8 cellular contexts compared by ENCODE assay signal in genomic region chr16:23952128-23953041, GRCh38.
A peak's percentile ranks its signal among the peaks of the same experiment; 100 is the strongest.
DNase-seq lines count a peak whose midpoint lies in the region; ATAC-seq lines count a peak whose summit lies in the region.

No MANE protein-coding gene starts in this region.

- ATAC-seq in T-cell (replicated peaks in 1 of 4) (peak in 3 of 4 experiments; percentile 17 to 50 (median 17)), GM18861 (IDR thresholded peaks at IDR 0.05; ENCODE audit: unreplicated experiment) (no peak), GM19395 (IDR thresholded peaks at IDR 0.05; ENCODE audit: unreplicated experiment) (no peak)

- peak overlapping the region; percentile 35 to 68 (median 39) for H3K4me3 Mint-ChIP-seq in T-cell

- peak; percentile 70 for DNase-seq in HT1080 (ENCODE audit: low read depth)
- peak in 6 of 34 experiments; percentile 5 to 46 (median 28) for DNase-seq in T-cell
- peak in 8 of 10 donors; percentile 30 to 93 (median 50) for DNase-seq in posterior cingulate gyrus
- DNase-seq in NCI-H2196 treated with DMSO at 0.1 percent for 48 hours (lab: John Stamatoyannopoulos, UW; ENCODE audit: unreplicated experiment) = no peak
- no peak for DNase-seq in central memory CD4-positive, alpha-beta T cell

- WGBS in ectodermal cell, 2 experiments = 27 to 29% methylated on average over 13 of the region's 13 CpGs

- POLR2A ChIA-PET in T-cell (lab: Charles Lee) = interaction anchor here (0.5 to 1.1 kb wide), 2 partner anchors 8 to 122 kb away, joined by 3 read pairs; no protein-coding TSS in a partner anchor

- H3K9me3 ChIP-seq in ectodermal cell (ENCODE audit: control insufficient read depth, low read length) = no peaks in the 10 kb centered on the region

- intact Hi-C loops in posterior cingulate gyrus (cut with DNase I) = no loop called here

- H3K4me1 ChIP-seq in ectodermal cell (ENCODE audit: control insufficient read depth, insufficient read depth, low read length) = peaks cover 20% of the 10 kb centered on the region

- H3K36me3 Mint-ChIP-seq in T-cell = no peaks in the 10 kb centered on the region

- H3K27ac ChIP-seq in ectodermal cell (ENCODE audit: insufficient read depth, low read depth, low read length, poor library complexity, severe bottlenecking) = peak overlapping the region; percentile 53

- no peak overlapping the region for H3K4me3 ChIP-seq in ectodermal cell (ENCODE audit: insufficient read depth, low read depth, low read length)

- CTCF ChIA-PET in T-cell (lab: Charles Lee) = interaction anchor here (1.3 to 1.9 kb wide), 2 partner anchors 26 to 58 kb away, joined by 5 read pairs; no protein-coding TSS in a partner anchor

- no peaks in the 10 kb centered on the region for H3K9me3 Mint-ChIP-seq in T-cell

- H3K27me3 Mint-ChIP-seq in T-cell = no peaks in the 10 kb centered on the region

- H3K27me3 ChIP-seq in ectodermal cell (ENCODE audit: control insufficient read depth, insufficient read depth, low read length, poor library complexity, severe bottlenecking) = no peaks in the 10 kb centered on the region

- H3K36me3 ChIP-seq in ectodermal cell (ENCODE audit: control insufficient read depth, insufficient read depth, low read length) = no peaks in the 10 kb centered on the region

- peak overlapping the region; percentile 93 to 94 for H3K27ac Mint-ChIP-seq in T-cell

- H3K4me1 Mint-ChIP-seq in T-cell = peaks cover 89 to 90% (median 90%) of the 10 kb centered on the region in 3 donors

Comparison
In these comparisons a context has a peak if more than half of its experiments do, and no peak if none do; other contexts are left out.
1. DNase-seq: peak in HT1080 (single experiment) and posterior cingulate gyrus (8 of 10); none in NCI-H2196 treated with DMSO at 0.1 percent for 48 hours (single experiment) and central memory CD4-positive, alpha-beta T cell (single experiment).
2. ATAC-seq: peak in T-cell (3 of 4); none in GM18861 (single experiment) and GM19395 (single experiment).